In genomic region chr3:14803981-14804834, GRCh38 we compare ENCODE assay signal across 13 cellular contexts. TPM values are rescaled to one million over a fixed set of nuclear protein-coding genes. Genes with fewer than 3 reads are reported as not detected.
DNase-seq lines count a peak whose midpoint lies in the region; ATAC-seq, FAIRE-seq and TF ChIP-seq lines count a peak whose summit lies in the region.
"Had no signal": no experiment of that assay in that cellular context is flagged by ENCODE, and none has a peak within 500 bp of the region (broad histone marks: within the 10 kb centered on the region; RNA-seq: fewer than 3 reads in every experiment).

No MANE protein-coding gene starts in this region.

- no peak overlapping the region for H2BK5ac ChIP-seq in H1 (ENCODE audit: low read depth, low read length)

- no peak overlapping the region for H2BK15ac ChIP-seq in H1 (ENCODE audit: low read length)

- H2AFZ ChIP-seq in SK-N-SH (ENCODE audit: low read depth) (no peak overlapping the region), H1 (ENCODE audit: low read length) (no peak overlapping the region), HepG2 (ENCODE audit: low read length) (no peak overlapping the region)

- intact Hi-C loops in HepG2 (cut with micrococcal nuclease; ENCODE audit: unreplicated experiment), result no loop called here

- in situ Hi-C loops in HepG2 (cut with HindIII; ENCODE audit: extremely low pct_ligation_motif_present, low pct_unique_long_range_greater_than_20kb) (no loop called here), HAP-1 (cut with MboI; ENCODE audit: low sequenced_read_pairs) (no loop called here)

- no peak overlapping the region for H3K4me3 ChIP-seq in SK-N-SH (ENCODE audit: low read depth in 2 of 2, low read length in 1 of 2)
- H3K4me3 ChIP-seq in H1 (ENCODE audit: extremely low read depth in 1 of 4, insufficient read depth in 2 of 4, low read depth in 3 of 4, low read length in 4 of 4), result no peak overlapping the region
- peak overlapping the region in 2 of 3 experiments; percentile 38 to 61; a peak in 4 of 6 replicates for H3K4me3 ChIP-seq in HepG2 (replicated peaks in 1 of 3; ENCODE audit: insufficient read depth in 1 of 3, low read depth in 2 of 3, low read length in 3 of 3)
- peak overlapping the region in 4 of 5 donors; percentile 18 to 31 (median 20) for H3K4me3 ChIP-seq in subcutaneous abdominal adipose tissue (ENCODE audit: low read depth in 1 of 5, low read length in 5 of 5)
- no peak overlapping the region for H3K4me3 ChIP-seq in HAP-1
- H3K4me3 ChIP-seq: tibial artery had no signal

- H3K9me3 ChIP-seq in SK-N-SH (no peaks in the 10 kb centered on the region), H1 (ENCODE audit: insufficient read depth in 2 of 2, low read depth in 1 of 2, low read length in 1 of 2) (no peaks in the 10 kb centered on the region), HepG2 (ENCODE audit: low read length) (no peaks in the 10 kb centered on the region), subcutaneous abdominal adipose tissue (ENCODE audit: control insufficient read depth in 5 of 5, low read length in 5 of 5) (no peaks in the 10 kb centered on the region), HAP-1 (no peaks in the 10 kb centered on the region)
- H3K9me3 ChIP-seq: tibial artery had no signal

- H3K4me1 ChIP-seq in SK-N-SH (ENCODE audit: control insufficient read depth in 1 of 2, insufficient read depth in 2 of 2, low read depth in 1 of 2, low read length in 1 of 2), result peaks cover 0 to 3% of the 10 kb centered on the region in 2 experiments; a peak in 1 of 4 replicates
- peaks cover 0 to 5% (median 0%) of the 10 kb centered on the region in 4 experiments; a peak in 1 of 7 replicates for H3K4me1 ChIP-seq in H1 (replicated peaks in 1 of 4; ENCODE audit: control insufficient read depth in 3 of 4, insufficient read depth in 4 of 4, low read length in 3 of 4)
- peaks cover 43% of the 10 kb centered on the region for H3K4me1 ChIP-seq in HepG2 (ENCODE audit: insufficient read depth, low read length)
- peaks cover 9 to 68% (median 36%) of the 10 kb centered on the region in 5 donors for H3K4me1 ChIP-seq in subcutaneous abdominal adipose tissue (ENCODE audit: control insufficient read depth in 5 of 5, insufficient read depth in 5 of 5, low read length in 5 of 5)
- no peaks in the 10 kb centered on the region for H3K4me1 ChIP-seq in HAP-1
- H3K4me1 ChIP-seq: tibial artery had no signal

- DNase-seq in SK-N-SH (peak; percentile 48), H1 (ENCODE audit: low read depth in 1 of 2, low spot score in 2 of 2) (no peak), HepG2 (ENCODE audit: low spot score) (peak; percentile 26), HAP-1 (ENCODE audit: low spot score in 2 of 2) (no peak), NCI-H1105 treated with DMSO at 0.1 percent for 48 hours (lab: John Stamatoyannopoulos, UW) (no peak)
- no peak for DNase-seq in stimulated activated CD4-positive, alpha-beta T cell treated with anti-CD3 and anti-CD28 coated beads, Interleukin-4, amount 100 ng/mL, for 4 hours
- DNase-seq: cerebellar nuclear complex, NCI-H446 had no signal

- no peak for TF ChIP-seq EP300 in SK-N-SH (IDR thresholded peaks at IDR 0.05; ENCODE audit: borderline replicate concordance in 1 of 2, low read depth in 1 of 2, low read length in 1 of 2)
- no peak for TF ChIP-seq EP300 in H1 (IDR thresholded peaks at IDR 0.05; ENCODE audit: borderline replicate concordance in 1 of 2, low read depth in 2 of 2, low read length in 2 of 2)
- TF ChIP-seq EP300 in HepG2 (IDR thresholded peaks at IDR 0.05; ENCODE audit: low read depth in 2 of 2, low read length in 2 of 2), result no peak
- TF ChIP-seq EP300 in HepG2 (CRISPR knock-in tag; IDR thresholded peaks at IDR 0.05; ENCODE audit: borderline replicate concordance), result no peak

- WGBS in SK-N-SH (ENCODE audit: low lambda C conversion rate), result 60% methylated on average over 10 of the region's 12 CpGs
- WGBS in H1 (ENCODE audit: extremely low coverage in 1 of 2, insufficient coverage in 1 of 2, insufficient read length in 1 of 2, insufficient replicate concordance in 2 of 2, low coverage in 1 of 2, low lambda C conversion rate in 2 of 2, missing lambda C conversion rate in 1 of 2), 2 experiments, result 85% methylated on average over 11 of the region's 12 CpGs; no CpG with 5 or more reads in 1 of the 2 experiments
- WGBS in HepG2 (ENCODE audit: low lambda C conversion rate), result 43% methylated on average over 8 of the region's 12 CpGs

- no peak overlapping the region for H3K23ac ChIP-seq in H1 (ENCODE audit: insufficient read length)

- no peak overlapping the region for H2BK20ac ChIP-seq in H1 (ENCODE audit: low read length)

- no peaks in the 10 kb centered on the region for H4K20me1 ChIP-seq in SK-N-SH (ENCODE audit: insufficient read depth)
- H4K20me1 ChIP-seq in H1 (replicated peaks in 1 of 2; ENCODE audit: control insufficient read depth in 1 of 2, insufficient read depth in 2 of 2, low read length in 2 of 2), result no peaks in the 10 kb centered on the region
- H4K20me1 ChIP-seq in HepG2 (ENCODE audit: insufficient read depth, low read length), result no peaks in the 10 kb centered on the region

- H4K8ac ChIP-seq in H1 (ENCODE audit: extremely low read depth, insufficient read depth, low read length), result peak overlapping the region; percentile 69

- no peak overlapping the region for H3K9ac ChIP-seq in SK-N-SH
- no peak overlapping the region for H3K9ac ChIP-seq in H1 (replicated peaks in 1 of 4; ENCODE audit: extremely low read depth in 1 of 4, low read depth in 3 of 4, low read length in 3 of 4)
- H3K9ac ChIP-seq in HepG2 (ENCODE audit: insufficient read depth, low read depth, low read length), result peak overlapping the region; percentile 53; the same call in 1 of the 2 replicates
- H3K9ac ChIP-seq in subcutaneous abdominal adipose tissue (ENCODE audit: low read length in 5 of 5), result peak overlapping the region in 1 of 5 donors; percentile 17

- H3K14ac ChIP-seq in H1 (ENCODE audit: insufficient read length), result no peak overlapping the region

- no peak overlapping the region for H3K4ac ChIP-seq in H1 (replicated peaks; ENCODE audit: insufficient read length, low read depth, low read length)

- H2BK12ac ChIP-seq in H1 (ENCODE audit: low read depth, low read length), result no peak overlapping the region

- no peak overlapping the region for H2AK5ac ChIP-seq in H1 (ENCODE audit: low read depth, low read length)

- TF ChIP-seq CTCF in SK-N-SH (IDR thresholded peaks at IDR 0.05), result no peak
- no peak for TF ChIP-seq CTCF in H1 (IDR thresholded peaks at IDR 0.05; ENCODE audit: control extremely low read depth in 1 of 3, insufficient read depth in 1 of 3, low read depth in 1 of 3, low read length in 3 of 3)
- no peak for TF ChIP-seq CTCF in HepG2 (CRISPR knock-in tag; IDR thresholded peaks at IDR 0.05)

- CTCF ChIA-PET in SK-N-SH (lab: Yijun Ruan, JAX), result interaction anchor here (0.9 to 1.7 kb wide), 5 partner anchors 12 to 109 kb away, joined by 3 to 12 read pairs (median 3); no protein-coding TSS in a partner anchor
- CTCF ChIA-PET in H1 (lab: Charles Lee; ENCODE audit: partially characterized antibody), result interaction anchor here (0.7 to 2.2 kb wide), 4 partner anchors 12 to 86 kb away, joined by 3 to 6 read pairs (median 4); no protein-coding TSS in a partner anchor
- CTCF ChIA-PET in HepG2 (lab: Yijun Ruan, JAX; ENCODE audit: low intra/inter-chr PET ratio, low total read pairs), result no interaction called here

- H3K27ac ChIP-seq in SK-N-SH (ENCODE audit: low read depth in 2 of 2, low read length in 1 of 2) (no peak overlapping the region), H1 (ENCODE audit: low read depth, low read length) (no peak overlapping the region), HepG2 (ENCODE audit: extremely low read length, insufficient read depth, low read length) (peak overlapping the region; percentile 59), subcutaneous abdominal adipose tissue (ENCODE audit: low read depth, low read length) (peak overlapping the region; percentile 76)
- H3K27ac ChIP-seq: tibial artery had no signal

- ATAC-seq in SK-N-SH treated with all-trans-retinoic acid at 6 μM for 48 hours, result no peak
- peak; percentile 22 for ATAC-seq in HepG2

- H3K79me2 ChIP-seq in SK-N-SH (ENCODE audit: insufficient read depth) (no peaks in the 10 kb centered on the region), H1 (ENCODE audit: control insufficient read depth in 1 of 2, insufficient read depth in 2 of 2, low read length in 2 of 2) (no peaks in the 10 kb centered on the region), HepG2 (ENCODE audit: insufficient read depth, low read length) (no peaks in the 10 kb centered on the region)

- no peak overlapping the region for H2BK120ac ChIP-seq in H1 (replicated peaks; ENCODE audit: low read depth, low read length)

- H3K23me2 ChIP-seq in H1 (ENCODE audit: low read depth, low read length), result peaks cover 5% of the 10 kb centered on the region; the same call in 1 of the 2 replicates

- H4K5ac ChIP-seq in H1 (ENCODE audit: insufficient read length, low read depth, low read length), result no peak overlapping the region

- H3K4me2 ChIP-seq in SK-N-SH (no peak overlapping the region), H1 (ENCODE audit: insufficient read depth in 1 of 2, low read depth in 2 of 2, low read length in 2 of 2) (no peak overlapping the region; a peak in 1 of 4 replicates), HepG2 (ENCODE audit: low read depth, low read length) (peak overlapping the region; percentile 89)

- H3K79me1 ChIP-seq in H1 (ENCODE audit: low read depth, low read length), result no peaks in the 10 kb centered on the region

- H4K91ac ChIP-seq in H1 (replicated peaks; ENCODE audit: insufficient read length, low read length), result peak overlapping the region; percentile 38

- no peak overlapping the region for H3K56ac ChIP-seq in H1 (replicated peaks; ENCODE audit: insufficient read length, low read depth, low read length)

- no peaks in the 10 kb centered on the region for H3K9me2 ChIP-seq in SK-N-SH

- FAIRE-seq in H1 (lab: Jason Lieb, UNC) (no peak), HepG2 (lab: Jason Lieb, UNC) (no peak)

- BruUV-seq in HepG2 (replicated peaks; lab: Mats Ljungman, UMichigan), result no TSS peak

- H3K18ac ChIP-seq in H1 (ENCODE audit: extremely low read depth, low read length), result no peak overlapping the region

- H3F3A ChIP-seq in SK-N-SH (replicated peaks; ENCODE audit: insufficient read depth), result no peaks in the 10 kb centered on the region

- H3K27me3 ChIP-seq in SK-N-SH (ENCODE audit: insufficient read depth) (no peaks in the 10 kb centered on the region), H1 (replicated peaks in 1 of 4; ENCODE audit: control insufficient read depth in 3 of 4, extremely low read depth in 1 of 4, insufficient read depth in 3 of 4, low read length in 3 of 4) (peaks cover 0 to 13% (median 10%) of the 10 kb centered on the region in 4 experiments; a peak in 6 of 7 replicates), HepG2 (ENCODE audit: control insufficient read depth in 1 of 2, insufficient read depth in 2 of 2, low read length in 2 of 2) (peaks cover 0 to 7% of the 10 kb centered on the region in 2 experiments; a peak in 2 of 5 replicates), subcutaneous abdominal adipose tissue (ENCODE audit: control insufficient read depth in 5 of 5, insufficient read depth in 4 of 5, low read length in 5 of 5) (peaks cover 0 to 3% (median 0%) of the 10 kb centered on the region in 5 donors), HAP-1 (ENCODE audit: low read depth) (peaks cover 23% of the 10 kb centered on the region)

- no peak for TF ChIP-seq POLR2A in H1 (IDR thresholded peaks at IDR 0.05; ENCODE audit: control extremely low read depth in 1 of 2, low read depth in 2 of 2, low read length in 2 of 2)
- TF ChIP-seq POLR2A in HepG2 (IDR thresholded peaks at IDR 0.05; ENCODE audit: insufficient read depth in 1 of 2, low read depth in 2 of 2, low read length in 2 of 2), result no peak

- POLR2A ChIA-PET in SK-N-SH (lab: Yijun Ruan, JAX) (no interaction called here), H1 (lab: Charles Lee; ENCODE audit: partially characterized antibody) (interaction anchor here (0.9 kb wide), 1 partner anchor 153 kb away, joined by 4 read pairs; the partner anchor contains the start of gene CCDC174), HepG2 (lab: Yijun Ruan, JAX) (no interaction called here)

- H3K36me3 ChIP-seq in SK-N-SH (replicated peaks in 1 of 2; ENCODE audit: control insufficient read depth in 1 of 2, insufficient read depth in 2 of 2, low read length in 1 of 2) (no peaks in the 10 kb centered on the region), H1 (ENCODE audit: control insufficient read depth in 2 of 4, insufficient read depth in 4 of 4, low read length in 3 of 4) (no peaks in the 10 kb centered on the region), HepG2 (replicated peaks in 1 of 2; ENCODE audit: control insufficient read depth in 1 of 2, insufficient read depth in 2 of 2, low read length in 2 of 2) (no peaks in the 10 kb centered on the region), subcutaneous abdominal adipose tissue (ENCODE audit: control insufficient read depth in 5 of 5, insufficient read depth in 5 of 5, low read length in 5 of 5) (no peaks in the 10 kb centered on the region), HAP-1 (replicated peaks) (no peaks in the 10 kb centered on the region)
- H3K36me3 ChIP-seq: tibial artery had no signal

- TF ChIP-seq RAD21 in SK-N-SH (IDR thresholded peaks at IDR 0.05; ENCODE audit: low read length) (no peak), H1 (IDR thresholded peaks at IDR 0.05 in 1 of 2, conservative IDR thresholded peaks at IDR 0.05 in 1 of 2; ENCODE audit: low read depth in 2 of 2, low read length in 2 of 2) (no peak), HepG2 (CRISPR knock-in tag; IDR thresholded peaks at IDR 0.05) (no peak)

RNA-seq across cellular contexts. Expression of gene FGD5, which starts 14.6 kb away (rescaled TPM):
- polyA plus RNA-seq in SK-N-SH (2012; rRNA removed) (not detected in 2 replicates), H1 (2011; rRNA removed) (4.7 and 6.0 TPM in 2 replicates), HepG2 (2011; rRNA removed) (0.17 TPM in 1 of 2 replicates, not detected in the other)
- polyA plus RNA-seq in SK-N-SH (2012; cell fraction: cytosol; rRNA removed), result 0.01 TPM in 1 of 2 replicates, not detected in the other
- polyA plus RNA-seq in SK-N-SH (2012; cell fraction: nucleus; rRNA removed), result not detected in 2 replicates
- total RNA-seq in H1 (2021; fragmentation: NEBNext Ultra II Directional; extraction: Animal tissue kit (Norgen Biotek cat#: 25700)), result 14.3 and 15.3 TPM in 2 replicates
- 6.1 TPM for polyA plus RNA-seq in H1 (2011; cell fraction: cytosol; rRNA removed)
- polyA plus RNA-seq in H1 (2011; cell fraction: nucleus; rRNA removed), result 8.1 TPM
- polyA plus RNA-seq in H1 (2012, experiment 1 of 2), result 6.0 to 11.3 TPM (median 8.8 TPM) in 4 replicates
- 4.3 TPM for polyA plus RNA-seq in H1 (2012, experiment 2 of 2)
- 9.0 TPM for polyA plus RNA-seq in H1 (2013, experiment 1 of 2)
- 9.6 TPM for polyA plus RNA-seq in H1 (2013, experiment 2 of 2)
- 9.0 and 9.7 TPM in 2 replicates for polyA minus RNA-seq in H1 (2011; rRNA and poly(A)+ RNA removed)
- 6.8 TPM for polyA minus RNA-seq in H1 (2011; cell fraction: cytosol; rRNA and poly(A)+ RNA removed)
- polyA minus RNA-seq in H1 (2011; cell fraction: nucleus; rRNA and poly(A)+ RNA removed), result 7.9 TPM
- total RNA-seq in HepG2 (2016; rRNA removed; fragmentation: Illumina TruSeq; extraction: Trizol), result not detected in 2 replicates
- not detected in 2 replicates for total RNA-seq in HepG2 (2016; cell fraction: cytosol; rRNA removed; fragmentation: Illumina TruSeq; extraction: Trizol; ENCODE audit: low read depth)
- total RNA-seq in HepG2 (2016; cell fraction: insoluble cytoplasmic fraction; rRNA removed; fragmentation: Illumina TruSeq; extraction: Trizol), result not detected in 2 replicates
- total RNA-seq in HepG2 (2016; cell fraction: membrane; rRNA removed; fragmentation: Illumina TruSeq; extraction: Trizol), result not detected in 2 replicates
- not detected in 2 replicates for total RNA-seq in HepG2 (2016; cell fraction: nucleus; rRNA removed; fragmentation: Illumina TruSeq; extraction: Trizol)
- polyA plus RNA-seq in HepG2 (2011; cell fraction: cytosol; rRNA removed), result 0.01 and 0.04 TPM in 2 replicates
- 0.09 and 0.10 TPM in 2 replicates for polyA plus RNA-seq in HepG2 (2011; cell fraction: nucleus; rRNA removed)
- 0.08 and 0.20 TPM in 2 replicates for polyA plus RNA-seq in HepG2 (2012)
- not detected in 2 replicates for polyA plus RNA-seq in HepG2 (2016; cell fraction: cytosol; fragmentation: Illumina TruSeq; extraction: Trizol; ENCODE audit: low read depth)
- polyA plus RNA-seq in HepG2 (2016; cell fraction: insoluble cytoplasmic fraction; fragmentation: Illumina TruSeq; extraction: Trizol; ENCODE audit: low read depth), result not detected in 2 replicates
- not detected in 2 replicates for polyA plus RNA-seq in HepG2 (2016; cell fraction: membrane; fragmentation: Illumina TruSeq; extraction: Trizol; ENCODE audit: low read depth)
- not detected in 2 replicates for polyA plus RNA-seq in HepG2 (2016; cell fraction: nucleus; fragmentation: Illumina TruSeq; extraction: Trizol; ENCODE audit: insufficient read depth, low read depth)
- polyA minus RNA-seq in HepG2 (2011; rRNA and poly(A)+ RNA removed; ENCODE audit: low replicate concordance), result 0.44 TPM in 1 of 2 replicates, not detected in the other
- not detected in 2 replicates for polyA minus RNA-seq in HepG2 (2011; cell fraction: cytosol; rRNA and poly(A)+ RNA removed)
- polyA minus RNA-seq in HepG2 (2011; cell fraction: nucleus; rRNA and poly(A)+ RNA removed), result 0.25 and 0.39 TPM in 2 replicates
- total RNA-seq: activated T-helper 1 cell treated with anti-CD3 and anti-CD28 coated beads, Interleukin-12 subunit alpha, Interleukin-12 subunit beta, Interleukin-2, Interleukin-4 antibody, amounts not matched to agents 30 ng/mL and 10 ng/mL and 1 ng/mL, durations not matched to agents 14 hours and 24 hours and 36 hours; MCF 10A had no signal

Comparison
In these comparisons a context has a peak if more than half of its experiments do, and no peak if none do; other contexts are left out.
1. DNase-seq: peak in SK-N-SH (single experiment) and HepG2 (single experiment); none in H1 (0 of 2), HAP-1 (0 of 2), NCI-H1105 treated with DMSO at 0.1 percent for 48 hours (single experiment) and stimulated activated CD4-positive, alpha-beta T cell treated with anti-CD3 and anti-CD28 coated beads, Interleukin-4, amount 100 ng/mL, for 4 hours (0 of 2).
2. H3K27ac ChIP-seq: peak in HepG2 (single experiment) and subcutaneous abdominal adipose tissue (single experiment); none in SK-N-SH (0 of 2) and H1 (single experiment).
3. H3K4me3 ChIP-seq: peak in HepG2 (2 of 3) and subcutaneous abdominal adipose tissue (4 of 5); none in SK-N-SH (0 of 2), H1 (0 of 4) and HAP-1 (single experiment).